15 cellular contexts compared by ENCODE assay signal in genomic region chr5:68066277-68066955, GRCh38.
DNase-seq lines count a peak whose midpoint lies in the region; ATAC-seq and TF ChIP-seq lines count a peak whose summit lies in the region.
"Had no signal": no experiment of that assay in that cellular context is flagged by ENCODE, and none has a peak within 500 bp of the region (broad histone marks: within the 10 kb centered on the region; RNA-seq: fewer than 3 reads in every experiment).

No MANE protein-coding gene starts in this region.

- no peaks in the 10 kb centered on the region for H3K79me2 ChIP-seq in mammary epithelial cell (ENCODE audit: insufficient read depth, low read length)
- H3K79me2 ChIP-seq in GM23338 (replicated peaks; ENCODE audit: insufficient read depth) = no peaks in the 10 kb centered on the region

- intact Hi-C loops in mammary epithelial cell (cut with micrococcal nuclease) = no loop called here
- intact Hi-C loops in A673 (cut with micrococcal nuclease; ENCODE audit: unreplicated experiment) = no loop called here
- intact Hi-C loops in right lobe of liver (cut with DNase I) = no loop called here

- TF ChIP-seq CTCF in mammary epithelial cell (conservative IDR thresholded peaks at IDR 0.05 in 1 of 2, IDR thresholded peaks at IDR 0.05 in 1 of 2; ENCODE audit: extremely low read depth in 1 of 2, insufficient read depth in 1 of 2, low read depth in 1 of 2, low read length in 2 of 2) (no peak), A673 (conservative IDR thresholded peaks at IDR 0.05; ENCODE audit: low read depth, low read length) (no peak), omental fat pad (IDR thresholded peaks at IDR 0.05) (no peak), GM23338 (conservative IDR thresholded peaks at IDR 0.05; ENCODE audit: low read depth in 2 of 2) (no peak), right lobe of liver (IDR thresholded peaks at IDR 0.05) (no peak)

- DNase-seq in EH (ENCODE audit: low read depth) (peak; percentile 72), M059J (ENCODE audit: low read depth) (peak; percentile 90), mammary epithelial cell (peak; percentile 67), A673 (ENCODE audit: low spot score) (no peak), omental fat pad (ENCODE audit: low spot score) (no peak), GM23338 (ENCODE audit: low spot score) (no peak), right lobe of liver (no peak)
- DNase-seq: Caco-2; CD4-positive, alpha-beta T cell; HCEC 1CT; KBM-7; NCI-H1694 treated with DMSO at 0.1 percent for 48 hours; SHP77 treated with DMSO at 0.1 percent for 48 hours had no signal

- peaks cover 2% of the 10 kb centered on the region for H3K27me3 Mint-ChIP-seq in GM23338 (ENCODE audit: insufficient read depth, low read depth, poor library complexity)

- POLR2A ChIA-PET in A673 (lab: Charles Lee; ENCODE audit: low non-redundant PET) = no interaction called here

- H2AFZ ChIP-seq in mammary epithelial cell (ENCODE audit: low read depth, low read length) = peak overlapping the region; percentile 82
- no peak overlapping the region for H2AFZ ChIP-seq in GM23338

- H3K9me3 ChIP-seq in mammary epithelial cell (replicated peaks; ENCODE audit: insufficient read depth, low read length) (peaks cover 2% of the 10 kb centered on the region), mesodermal cell (ENCODE audit: control insufficient read depth, low read length) (no peaks in the 10 kb centered on the region), A673 (ENCODE audit: low read depth, low read length, poor library complexity, severe bottlenecking) (no peaks in the 10 kb centered on the region), right lobe of liver (no peaks in the 10 kb centered on the region)
- H3K9me3 ChIP-seq: Caco-2 had no signal

- H3K36me3 Mint-ChIP-seq in GM23338 (ENCODE audit: low read depth) = no peaks in the 10 kb centered on the region; the same call in 2 of the 3 replicates

- H3K4me3 ChIP-seq in mammary epithelial cell (replicated peaks in 1 of 3; ENCODE audit: insufficient read depth in 1 of 3, low read depth in 2 of 3, low read length in 3 of 3) (no peak overlapping the region), mesodermal cell (ENCODE audit: extremely low read depth, insufficient read depth, low read length, poor library complexity, severe bottlenecking) (no peak overlapping the region), A673 (ENCODE audit: low read depth, low read length, poor library complexity, severe bottlenecking) (no peak overlapping the region), GM23338 (no peak overlapping the region), right lobe of liver (no peak overlapping the region)

- CTCF ChIA-PET in mammary epithelial cell (lab: Charles Lee; ENCODE audit: low non-redundant PET) (no interaction called here), A673 (lab: Charles Lee) (no interaction called here)

- H4K20me1 ChIP-seq in mammary epithelial cell (ENCODE audit: insufficient read depth, low read length) = no peaks in the 10 kb centered on the region
- H4K20me1 ChIP-seq in GM23338 (replicated peaks; ENCODE audit: insufficient read depth) = no peaks in the 10 kb centered on the region

- H3K4me2 ChIP-seq in mammary epithelial cell (ENCODE audit: insufficient read depth, low read depth, low read length) = peak overlapping the region; percentile 47
- H3K4me2 ChIP-seq in GM23338 = no peak overlapping the region

- H3K36me3 ChIP-seq in mammary epithelial cell (ENCODE audit: insufficient read depth, low read length) (no peaks in the 10 kb centered on the region), mesodermal cell (ENCODE audit: control insufficient read depth, insufficient read depth, low read length) (no peaks in the 10 kb centered on the region), A673 (ENCODE audit: insufficient read depth, low read length, poor library complexity, severe bottlenecking) (no peaks in the 10 kb centered on the region), GM23338 (ENCODE audit: insufficient read depth) (no peaks in the 10 kb centered on the region), right lobe of liver (no peaks in the 10 kb centered on the region)

- peak overlapping the region; percentile 9 for H3K9ac ChIP-seq in mammary epithelial cell (ENCODE audit: insufficient read depth, low read length)

- peaks cover 28% of the 10 kb centered on the region for H3K9me3 Mint-ChIP-seq in GM23338

- H3K9me2 ChIP-seq in GM23338 (ENCODE audit: insufficient read depth) = peaks cover 3% of the 10 kb centered on the region; the same call in 1 of the 2 replicates

- H3K4me1 ChIP-seq in mammary epithelial cell (ENCODE audit: insufficient read depth, low read length) (peaks cover 12% of the 10 kb centered on the region), mesodermal cell (ENCODE audit: control insufficient read depth, insufficient read depth, low read length, poor library complexity, severe bottlenecking) (peaks cover 4% of the 10 kb centered on the region), A673 (ENCODE audit: insufficient read depth, low read length, poor library complexity, severe bottlenecking) (no peaks in the 10 kb centered on the region), GM23338 (ENCODE audit: insufficient read depth) (no peaks in the 10 kb centered on the region), right lobe of liver (no peaks in the 10 kb centered on the region)
- H3K4me1 ChIP-seq: Caco-2 had no signal

- WGBS in mammary epithelial cell (ENCODE audit: low coverage, missing lambda C conversion rate) = 0% methylated on average over 3 of the region's 3 CpGs
- WGBS in mesodermal cell (ENCODE audit: insufficient coverage in 2 of 2), 2 experiments = 80 to 98% methylated on average over 1 to 3 of the region's 3 CpGs
- WGBS in right lobe of liver (ENCODE audit: insufficient coverage, low coverage, low lambda C conversion rate, missing lambda C conversion rate) = 90% methylated on average over 3 of the region's 3 CpGs

- no peaks in the 10 kb centered on the region for H3K27me3 ChIP-seq in mammary epithelial cell (ENCODE audit: insufficient read depth, low read length)
- H3K27me3 ChIP-seq in A673 (replicated peaks; ENCODE audit: insufficient read depth, low read depth, low read length, poor library complexity) = no peaks in the 10 kb centered on the region
- no peaks in the 10 kb centered on the region for H3K27me3 ChIP-seq in GM23338 (ENCODE audit: insufficient read depth)
- H3K27me3 ChIP-seq in right lobe of liver = no peaks in the 10 kb centered on the region

- no peak overlapping the region for H3K4me3 Mint-ChIP-seq in GM23338
- H3K4me3 Mint-ChIP-seq: CD4-positive, alpha-beta T cell had no signal

- BruUV-seq in mammary epithelial cell (replicated peaks; lab: Mats Ljungman, UMichigan) (no TSS peak), A673 (replicated peaks; lab: Mats Ljungman, UMichigan) (no TSS peak)

- dilution Hi-C loops in mammary epithelial cell (cut with HindIII; ENCODE audit: low sequenced_read_pairs) = no loop called here

- H3K27ac ChIP-seq in mammary epithelial cell (ENCODE audit: insufficient read depth, low read depth, low read length) = peak overlapping the region; percentile 63
- H3K27ac ChIP-seq in mesodermal cell (ENCODE audit: low read depth, low read length, severe bottlenecking) = peak overlapping the region; percentile 36
- H3K27ac ChIP-seq in A673 (ENCODE audit: low read depth, low read length, poor library complexity, severe bottlenecking) = no peak overlapping the region
- no peak overlapping the region for H3K27ac ChIP-seq in GM23338 (ENCODE audit: low read depth)
- no peak overlapping the region for H3K27ac ChIP-seq in right lobe of liver

- no peaks in the 10 kb centered on the region for H3K4me1 Mint-ChIP-seq in GM23338

- no peak overlapping the region for H3K27ac Mint-ChIP-seq in GM23338
- H3K27ac Mint-ChIP-seq: CD4-positive, alpha-beta T cell had no signal

- H3F3A ChIP-seq in GM23338 (replicated peaks; ENCODE audit: low read depth) = no peaks in the 10 kb centered on the region

- ATAC-seq in omental fat pad (ENCODE audit: low FRiP score) = no peak
- no peak for ATAC-seq in GM23338
- ATAC-seq in right lobe of liver = no peak
- ATAC-seq: HepG2 had no signal

- in situ Hi-C loops in mammary epithelial cell (cut with MboI; ENCODE audit: low sequenced_read_pairs in 2 of 2) = no loop called here

- TF ChIP-seq POLR2A in right lobe of liver (IDR thresholded peaks at IDR 0.05) = no peak

TF ChIP-seq in GM23338, 12 proteins besides CTCF, POLR2A, EP300 and RAD21 (continues in another document):
- TF ChIP-seq ZNF331 (CRISPR knock-in tag; IDR thresholded peaks at IDR 0.05; ENCODE audit: low read depth) (no peak), EZH2phosphoT487 (IDR thresholded peaks at IDR 0.05; ENCODE audit: unreplicated experiment) (no peak), JUNB (IDR thresholded peaks at IDR 0.05; ENCODE audit: unreplicated experiment) (no peak)

Comparison
In these comparisons a context has a peak if more than half of its experiments do, and no peak if none do; other contexts are left out.
1. DNase-seq: peak in EH (single experiment), M059J (single experiment) and mammary epithelial cell (single experiment); none in A673 (single experiment), omental fat pad (single experiment), GM23338 (single experiment) and right lobe of liver (0 of 3).
2. H3K27ac ChIP-seq: peak in mammary epithelial cell (single experiment) and mesodermal cell (single experiment); none in A673 (single experiment), GM23338 (single experiment) and right lobe of liver (0 of 3).